Comparison of ENCODE assay signal across 3 cellular contexts in genomic region chr5:77531297-77531696, GRCh38.
"Had no signal": no experiment of that assay in that cellular context is flagged by ENCODE, and none has a peak within 500 bp of the region (broad histone marks: within the 10 kb centered on the region; RNA-seq: fewer than 3 reads in every experiment).

No MANE protein-coding gene starts in this region.

- DNase-seq: GDM1, GF-D8 had no signal

- H3K4me3 ChIP-seq: GM12878 had no signal
